ENCODE assay signal across 12 cellular contexts in genomic region chr17:16512011-16512410, GRCh38. TPM values are rescaled to one million over a fixed set of nuclear protein-coding genes. Genes with fewer than 3 reads are reported as not detected.
A peak's percentile ranks its signal among the peaks of the same experiment; 100 is the strongest.
DNase-seq lines count a peak whose midpoint lies in the region; ATAC-seq and TF ChIP-seq lines count a peak whose summit lies in the region.
"Had no signal": no experiment of that assay in that cellular context is flagged by ENCODE, and none has a peak within 500 bp of the region (broad histone marks: within the 10 kb centered on the region; RNA-seq: fewer than 3 reads in every experiment).

No MANE protein-coding gene starts in this region.

- no peaks in the 10 kb centered on the region for H3K79me2 ChIP-seq in Loucy (ENCODE audit: insufficient read depth, low read length)

- H3K4me1 Mint-ChIP-seq in osteocyte (ENCODE audit: unreplicated experiment), result peaks cover 22% of the 10 kb centered on the region

- H3F3A ChIP-seq in Loucy (ENCODE audit: low read depth), result no peaks in the 10 kb centered on the region

- peak overlapping the region; percentile 45 for H3K27ac Mint-ChIP-seq in osteocyte (ENCODE audit: unreplicated experiment)
- H3K27ac Mint-ChIP-seq: naive thymus-derived CD8-positive, alpha-beta T cell had no signal

- no peak for TF ChIP-seq CTCF in Loucy (conservative IDR thresholded peaks at IDR 0.05; ENCODE audit: low read length)
- TF ChIP-seq CTCF in WERI-Rb-1 (IDR thresholded peaks at IDR 0.05; ENCODE audit: low read depth, low read length), result no peak
- no peak for TF ChIP-seq CTCF in osteocyte (IDR thresholded peaks at IDR 0.05)
- TF ChIP-seq CTCF in suprapubic skin (IDR thresholded peaks at IDR 0.05), result no peak

- H3K4me2 ChIP-seq in Loucy (ENCODE audit: low read depth, low read length, poor library complexity, severe bottlenecking), result no peak overlapping the region
- H3K4me2 ChIP-seq: SK-N-SH had no signal

- H3K9me3 Mint-ChIP-seq in osteocyte (ENCODE audit: unreplicated experiment), result no peaks in the 10 kb centered on the region
- H3K9me3 Mint-ChIP-seq: activated T-cell treated with anti-CD3 and anti-CD28 coated beads, Interleukin-2, amount 50 U/mL, for 4 hours; naive thymus-derived CD8-positive, alpha-beta T cell had no signal

- H3K4me3 ChIP-seq in Loucy (ENCODE audit: low read length, poor library complexity, severe bottlenecking), result no peak overlapping the region
- no peak overlapping the region for H3K4me3 ChIP-seq in WERI-Rb-1 (ENCODE audit: low read depth, low read length)
- no peak overlapping the region for H3K4me3 ChIP-seq in suprapubic skin
- H3K4me3 ChIP-seq: thoracic aorta had no signal

- H3K9me2 ChIP-seq in Loucy (replicated peaks; ENCODE audit: low read depth, low read length), result no peaks in the 10 kb centered on the region
- H3K9me2 ChIP-seq: SK-N-SH had no signal

- H3K4me3 Mint-ChIP-seq in osteocyte (ENCODE audit: unreplicated experiment), result no peak overlapping the region
- H3K4me3 Mint-ChIP-seq: activated T-cell treated with anti-CD3 and anti-CD28 coated beads, Interleukin-2, amount 50 U/mL, for 4 hours; naive thymus-derived CD8-positive, alpha-beta T cell had no signal

- H3K27ac ChIP-seq in WERI-Rb-1, result no peak overlapping the region
- no peak overlapping the region for H3K27ac ChIP-seq in suprapubic skin
- H3K27ac ChIP-seq: thoracic aorta had no signal

- 79% methylated on average over 4 of the region's 4 CpGs for WGBS in suprapubic skin

- H3K27me3 ChIP-seq in Loucy (ENCODE audit: insufficient read depth, low read length, poor library complexity, severe bottlenecking) (no peaks in the 10 kb centered on the region), WERI-Rb-1 (ENCODE audit: insufficient read depth, low read depth, severe bottlenecking) (no peaks in the 10 kb centered on the region), suprapubic skin (peaks cover 4% of the 10 kb centered on the region)

- H3K36me3 Mint-ChIP-seq in osteocyte (ENCODE audit: unreplicated experiment), result no peaks in the 10 kb centered on the region
- H3K36me3 Mint-ChIP-seq: naive thymus-derived CD8-positive, alpha-beta T cell had no signal

- H3K27me3 Mint-ChIP-seq in osteocyte (ENCODE audit: unreplicated experiment), result no peaks in the 10 kb centered on the region

- H3K9me3 ChIP-seq in Loucy (ENCODE audit: insufficient read depth, low read depth, low read length), result no peaks in the 10 kb centered on the region
- H3K9me3 ChIP-seq in WERI-Rb-1 (ENCODE audit: severe bottlenecking), result no peaks in the 10 kb centered on the region
- H3K9me3 ChIP-seq in suprapubic skin, result no peaks in the 10 kb centered on the region
- H3K9me3 ChIP-seq: SK-N-SH, thoracic aorta had no signal

- no peaks in the 10 kb centered on the region for H4K20me1 ChIP-seq in Loucy (ENCODE audit: insufficient read depth, low read length, poor library complexity, severe bottlenecking)

- H3K4me1 ChIP-seq in Loucy (ENCODE audit: insufficient read depth, low read length, poor library complexity, severe bottlenecking), result peaks cover 11% of the 10 kb centered on the region
- H3K4me1 ChIP-seq in suprapubic skin, result peaks cover 10% of the 10 kb centered on the region

- ATAC-seq in GM21786 (IDR thresholded peaks at IDR 0.05; ENCODE audit: unreplicated experiment), result no peak
- ATAC-seq: activated T-cell treated with anti-CD3 and anti-CD28 coated beads, Interleukin-2, amount 50 U/mL, for 4 hours; naive thymus-derived CD8-positive, alpha-beta T cell had no signal

- H2AFZ ChIP-seq in Loucy (ENCODE audit: low read length), result peak overlapping the region; percentile 63; the same call in 1 of the 2 replicates

- no peak overlapping the region for H3K9ac ChIP-seq in Loucy (ENCODE audit: low read depth, low read length, poor library complexity, severe bottlenecking)
- H3K9ac ChIP-seq: SK-N-SH had no signal

- H3K36me3 ChIP-seq in Loucy (ENCODE audit: insufficient read depth, low read length), result no peaks in the 10 kb centered on the region
- no peaks in the 10 kb centered on the region for H3K36me3 ChIP-seq in WERI-Rb-1
- H3K36me3 ChIP-seq in suprapubic skin, result no peaks in the 10 kb centered on the region
- H3K36me3 ChIP-seq: thoracic aorta had no signal

- DNase-seq in NCI-H2227 (lab: John Stamatoyannopoulos, UW; ENCODE audit: unreplicated experiment) (peak; percentile 75), WERI-Rb-1 (peak; percentile 60), osteocyte (ENCODE audit: extremely low spot score, unreplicated experiment) (no peak), suprapubic skin (ENCODE audit: low spot score in 2 of 2) (no peak)
- DNase-seq in activated CD4-positive, CD25-positive, alpha-beta regulatory T cell (lab: John Stamatoyannopoulos, UW), result no peak
- DNase-seq: activated T-cell treated with anti-CD3 and anti-CD28 coated beads, Interleukin-2, amount 50 U/mL, for 4 hours; NCI-H526 treated with DMSO at 0.1 percent for 48 hours; SK-N-SH had no signal

- no peak for TF ChIP-seq EP300 in suprapubic skin (IDR thresholded peaks at IDR 0.05)

- TF ChIP-seq POLR2A in suprapubic skin (IDR thresholded peaks at IDR 0.05), result no peak

RNA-seq across cellular contexts. Expression of gene LRRC75A, which starts 20.0 kb away (rescaled TPM):
- total RNA-seq in osteocyte (1.8 and 2.0 TPM in 2 replicates), suprapubic skin (under 1 TPM; 0.64 to 0.99 (median 0.90) TPM)

RNA-seq across cellular contexts. Expression of gene ZNF287, which starts 57.0 kb away (rescaled TPM):
- total RNA-seq in osteocyte (10.9 and 11.8 TPM in 2 replicates), suprapubic skin (10 to 100 TPM in 1 of 4 donors, 1 to 10 TPM in 3; 4.3 to 11.7 (median 6.4) TPM)

Comparison
In these comparisons a context has a peak if more than half of its experiments do, and no peak if none do; other contexts are left out.
1. DNase-seq: peak in NCI-H2227 (single experiment) and WERI-Rb-1 (single experiment); none in osteocyte (single experiment), suprapubic skin (0 of 2) and activated CD4-positive, CD25-positive, alpha-beta regulatory T cell (0 of 4).